Comparison of ENCODE assay signal across 1 cellular context in genomic region chr17:40346768-40347154, GRCh38.
TF ChIP-seq lines count a peak whose summit lies in the region.

No MANE protein-coding gene starts in this region.

TF ChIP-seq in H1, 55 proteins besides CTCF, POLR2A, EP300 and RAD21:
- TF ChIP-seq GABPA (IDR thresholded peaks at IDR 0.05; ENCODE audit: borderline replicate concordance, insufficient read depth, low read length), result no peak
- no peak for TF ChIP-seq EGR1 (IDR thresholded peaks at IDR 0.05; ENCODE audit: borderline replicate concordance, low read depth, low read length)
- TF ChIP-seq CHD1 (IDR thresholded peaks at IDR 0.05; ENCODE audit: low read depth, low read length), result no peak
- TF ChIP-seq SUZ12 (IDR thresholded peaks at IDR 0.05; ENCODE audit: low read length), result no peak
- no peak for TF ChIP-seq KDM1A (IDR thresholded peaks at IDR 0.05; ENCODE audit: borderline replicate concordance, low read length)
- no peak for TF ChIP-seq TBP (IDR thresholded peaks at IDR 0.05; ENCODE audit: low read depth, low read length)
- no peak for TF ChIP-seq USF2 (IDR thresholded peaks at IDR 0.05; ENCODE audit: low read length)
- TF ChIP-seq MAFK (IDR thresholded peaks at IDR 0.05; ENCODE audit: low read depth, low read length), result no peak
- no peak for TF ChIP-seq RBBP5 (IDR thresholded peaks at IDR 0.05; ENCODE audit: borderline replicate concordance, low read depth, low read length)
- TF ChIP-seq NRF1 (IDR thresholded peaks at IDR 0.05; ENCODE audit: low read depth, low read length), result no peak
- no peak for TF ChIP-seq CHD2 (IDR thresholded peaks at IDR 0.05; ENCODE audit: low read length)
- no peak for TF ChIP-seq E2F6 (IDR thresholded peaks at IDR 0.05)
- no peak for TF ChIP-seq ZNF274 (IDR thresholded peaks at IDR 0.05; ENCODE audit: borderline replicate concordance, extremely low read depth, low read length)
